ENCODE assay signal across 12 cellular contexts in the genomic region with DNA sequence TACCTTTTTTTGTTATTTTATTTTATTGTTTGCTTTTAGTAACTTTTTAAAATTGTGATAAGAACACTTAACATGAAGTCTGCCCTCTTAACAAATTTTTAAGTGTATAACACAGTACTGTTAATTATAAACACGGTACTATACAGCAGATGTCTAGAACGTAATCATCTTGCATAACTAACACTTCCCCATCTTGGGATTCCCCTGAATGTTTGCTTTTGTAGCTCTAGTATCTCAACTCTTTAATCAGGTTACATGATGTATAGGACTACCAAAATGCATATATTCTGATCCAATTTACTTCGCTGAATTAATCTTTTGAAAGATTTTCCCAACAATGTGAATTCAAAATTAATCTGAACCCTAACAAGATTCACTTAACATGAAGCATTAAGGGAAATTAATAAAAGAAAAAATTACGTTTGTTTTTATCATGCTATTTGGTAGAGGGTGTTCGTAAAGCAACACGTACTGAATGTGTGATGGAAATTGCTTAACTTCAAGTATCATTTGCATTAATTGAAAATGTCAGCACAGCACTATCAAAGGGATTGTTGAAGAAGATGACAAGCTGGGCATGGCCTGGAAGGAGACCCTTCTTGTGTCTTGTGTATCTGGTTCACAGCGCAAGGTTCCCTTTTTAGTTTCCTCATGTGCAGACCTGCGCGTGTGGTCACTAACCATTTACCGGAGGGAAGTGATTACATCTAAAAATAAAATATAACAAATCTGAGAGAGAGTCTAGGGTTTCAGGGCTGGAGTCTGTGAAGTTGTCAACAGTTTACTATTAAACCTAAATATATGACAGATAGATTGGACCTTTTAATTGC. TPM values are rescaled to one million over a fixed set of nuclear protein-coding genes. Genes with fewer than 3 reads are reported as not detected.
DNase-seq lines count a peak whose midpoint lies in the region; ATAC-seq and TF ChIP-seq lines count a peak whose summit lies in the region.
"Had no signal": no experiment of that assay in that cellular context is flagged by ENCODE, and none has a peak within 500 bp of the region (broad histone marks: within the 10 kb centered on the region; RNA-seq: fewer than 3 reads in every experiment).

No MANE protein-coding gene starts in this region.

- no peaks in the 10 kb centered on the region for H3K9me3 ChIP-seq in DOHH2 (ENCODE audit: control insufficient read depth, insufficient read depth, low read length)
- no peaks in the 10 kb centered on the region for H3K9me3 ChIP-seq in suprapubic skin
- H3K9me3 ChIP-seq: BE2C had no signal

- peak overlapping the region; percentile 59 for H3K4me3 ChIP-seq in DOHH2 (ENCODE audit: low read length)
- H3K4me3 ChIP-seq in suprapubic skin: no peak overlapping the region

- TF ChIP-seq CTCF in DOHH2 (IDR thresholded peaks at IDR 0.05; ENCODE audit: low read depth, low read length, poor library complexity, severe bottlenecking) (no peak), suprapubic skin (IDR thresholded peaks at IDR 0.05) (no peak)

- peak overlapping the region; percentile 95 for H3K4me2 ChIP-seq in DOHH2 (ENCODE audit: low read length)

- H3K79me2 ChIP-seq in DOHH2 (ENCODE audit: control insufficient read depth, low read length): no peaks in the 10 kb centered on the region

- peak; percentile 79 for ATAC-seq in GM19328 (IDR thresholded peaks at IDR 0.05; ENCODE audit: unreplicated experiment)
- ATAC-seq in HG02938 (IDR thresholded peaks at IDR 0.05; ENCODE audit: unreplicated experiment): peak; percentile 86
- ATAC-seq: right cardiac atrium had no signal

- peaks cover 16% of the 10 kb centered on the region for H3F3A ChIP-seq in DOHH2 (ENCODE audit: control insufficient read depth, insufficient read depth)

- DNase-seq in MV-4-11 (lab: John Stamatoyannopoulos, UW) (peak; percentile 34), NCI-H446 (lab: John Stamatoyannopoulos, UW) (no peak), posterior vena cava (ENCODE audit: low spot score) (no peak), OCI-M1 (lab: John Stamatoyannopoulos, UW) (no peak), suprapubic skin (ENCODE audit: low spot score in 2 of 2) (no peak)
- DNase-seq: BE2C, right cardiac atrium had no signal

- no peak for TF ChIP-seq EP300 in suprapubic skin (IDR thresholded peaks at IDR 0.05)

- no peaks in the 10 kb centered on the region for H3K36me3 ChIP-seq in DOHH2 (ENCODE audit: control insufficient read depth, low read length)
- no peaks in the 10 kb centered on the region for H3K36me3 ChIP-seq in suprapubic skin
- H3K36me3 ChIP-seq: BE2C had no signal

- H4K20me1 ChIP-seq in DOHH2 (ENCODE audit: control insufficient read depth, insufficient read depth, low read depth, low read length): no peaks in the 10 kb centered on the region

- 75% methylated on average over 10 of the region's 10 CpGs for WGBS in suprapubic skin

- TF ChIP-seq POLR2A in suprapubic skin (IDR thresholded peaks at IDR 0.05): no peak

- intact Hi-C loops in posterior vena cava (cut with DNase I): no loop called here

- H3K4me1 ChIP-seq in DOHH2 (ENCODE audit: control insufficient read depth, low read length) (peaks cover 55% of the 10 kb centered on the region), suprapubic skin (no peaks in the 10 kb centered on the region)
- H3K4me1 ChIP-seq: BE2C had no signal

- H3K27ac ChIP-seq in DOHH2 (ENCODE audit: low read depth, low read length) (peak overlapping the region; percentile 94), suprapubic skin (no peak overlapping the region)
- H3K27ac ChIP-seq: VCaP had no signal

- no peaks in the 10 kb centered on the region for H3K27me3 ChIP-seq in DOHH2 (ENCODE audit: control insufficient read depth, low read length)
- H3K27me3 ChIP-seq in suprapubic skin: no peaks in the 10 kb centered on the region
- H3K27me3 ChIP-seq: BE2C had no signal

- no peaks in the 10 kb centered on the region for H3K9me2 ChIP-seq in DOHH2 (replicated peaks; ENCODE audit: control insufficient read depth, low read length)

RNA-seq across cellular contexts. Expression of gene COL19A1, which starts 15.2 kb away (rescaled TPM):
- total RNA-seq in posterior vena cava (under 1 TPM; 0.14 to 0.46 TPM), suprapubic skin (under 1 TPM in 1 of 4 donors, not detected in 3; 0.10 TPM)
- total RNA-seq: subcutaneous adipose tissue had no signal
